In the genomic region with DNA sequence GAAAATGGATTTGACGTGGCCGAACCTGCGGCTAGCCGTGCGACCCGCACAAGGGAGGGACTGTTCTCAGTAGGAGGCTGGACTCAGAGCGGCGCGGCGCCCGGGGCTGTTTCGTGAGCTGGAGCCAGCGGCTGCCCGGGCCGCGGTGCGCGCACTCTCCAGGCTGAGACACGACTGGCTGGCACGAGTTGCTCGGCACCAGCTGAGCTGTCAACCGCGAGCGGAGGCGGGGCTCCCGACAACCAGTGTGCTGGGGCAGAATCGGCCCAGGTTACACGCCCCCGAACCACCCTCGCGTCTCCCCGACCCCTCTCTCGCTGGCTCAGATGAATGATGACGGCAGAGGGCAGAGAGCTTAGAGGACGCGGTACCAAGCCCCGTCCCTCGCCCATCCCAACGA, we compare ENCODE assay signal across 8 cellular contexts.
DNase-seq lines count a peak whose midpoint lies in the region; ATAC-seq and TF ChIP-seq lines count a peak whose summit lies in the region.
"Not testable (repeated sequence)": the region's sequence is repeated elsewhere in the genome, so short reads cannot be mapped to it uniquely, and the experiment has no call there.

No MANE protein-coding gene starts in this region.

- H3K27me3 ChIP-seq in breast epithelium, heart left ventricle, upper lobe of right lung: not testable (repeated sequence)

- H3K9me3 ChIP-seq in breast epithelium, heart left ventricle, upper lobe of right lung: not testable (repeated sequence)

- not testable (repeated sequence) for H3K9me3 Mint-ChIP-seq in activated T-cell treated with anti-CD3 and anti-CD28 coated beads, Interleukin-2, amount 50 U/mL, for 72 hours; nephron progenitor cell

- DNase-seq in T-helper 9 cell (peak; percentile 14), breast epithelium (ENCODE audit: low spot score in 2 of 2) (peak in 1 of 2 donors; percentile 50), heart left ventricle (peak; percentile 49 to 76 (median 58)), nephron progenitor cell (peak; percentile 63)
- peak; percentile 47 to 72 for DNase-seq in activated T-cell treated with anti-CD3 and anti-CD28 coated beads, Interleukin-2, amount 50 U/mL, for 72 hours
- DNase-seq in stimulated activated CD4-positive, alpha-beta T cell treated with anti-CD3 and anti-CD28 coated beads, Interleukin-2, amount 100 ng/mL, for 4 hours (ENCODE audit: low read depth) = peak; percentile 65
- not testable (repeated sequence) for DNase-seq in upper lobe of right lung

- H3K4me3 Mint-ChIP-seq in activated T-cell treated with anti-CD3 and anti-CD28 coated beads, Interleukin-2, amount 50 U/mL, for 72 hours = peak overlapping the region; percentile 82 to 87
- H3K4me3 Mint-ChIP-seq in nephron progenitor cell = peak overlapping the region; percentile 84

- peak; percentile 68 for ATAC-seq in GM19463 (IDR thresholded peaks at IDR 0.05; ENCODE audit: unreplicated experiment)
- peak; percentile 91 for ATAC-seq in activated T-cell treated with anti-CD3 and anti-CD28 coated beads, Interleukin-2, amount 50 U/mL, for 72 hours (replicated peaks in 1 of 2)
- ATAC-seq in heart left ventricle = peak; percentile 86 to 92 (median 90)
- ATAC-seq in upper lobe of right lung = peak; percentile 94

- WGBS in heart left ventricle, 4 donors = 0% methylated on average over 13 to 14 of the region's 39 CpGs; no CpG with 5 or more reads in 2 of the 4 donors

- H3K27ac Mint-ChIP-seq in activated T-cell treated with anti-CD3 and anti-CD28 coated beads, Interleukin-2, amount 50 U/mL, for 72 hours; nephron progenitor cell: not testable (repeated sequence)

- not testable (repeated sequence) for H3K27me3 Mint-ChIP-seq in activated T-cell treated with anti-CD3 and anti-CD28 coated beads, Interleukin-2, amount 50 U/mL, for 72 hours (ENCODE audit: low read depth); nephron progenitor cell (ENCODE audit: low read depth, poor library complexity)

- TF ChIP-seq POLR2A in breast epithelium (IDR thresholded peaks at IDR 0.05); heart left ventricle (IDR thresholded peaks at IDR 0.05): not testable (repeated sequence)

- H3K36me3 Mint-ChIP-seq in activated T-cell treated with anti-CD3 and anti-CD28 coated beads, Interleukin-2, amount 50 U/mL, for 72 hours (ENCODE audit: insufficient read depth in 2 of 2); nephron progenitor cell (ENCODE audit: low read depth): not testable (repeated sequence)

- H3K4me3 ChIP-seq in breast epithelium (peak overlapping the region in 2 of 3 donors; percentile 31 to 57), heart left ventricle (peak overlapping the region in 5 of 12 donors; percentile 19 to 47 (median 28))
- H3K4me3 ChIP-seq in upper lobe of right lung = not testable (repeated sequence)

- not testable (repeated sequence) for H3K36me3 ChIP-seq in breast epithelium, heart left ventricle, upper lobe of right lung

- H3K4me1 ChIP-seq in breast epithelium, heart left ventricle, upper lobe of right lung: not testable (repeated sequence)

- H3K4me1 Mint-ChIP-seq in activated T-cell treated with anti-CD3 and anti-CD28 coated beads, Interleukin-2, amount 50 U/mL, for 72 hours (ENCODE audit: low read depth); nephron progenitor cell: not testable (repeated sequence)

- intact Hi-C loops in breast epithelium (cut with DNase I; ENCODE audit: low total_unique reads); heart left ventricle (cut with DNase I); upper lobe of right lung (cut with DNase I): not testable (repeated sequence)

- not testable (repeated sequence) for TF ChIP-seq CTCF in breast epithelium (IDR thresholded peaks at IDR 0.05); heart left ventricle (IDR thresholded peaks at IDR 0.05); nephron progenitor cell (IDR thresholded peaks at IDR 0.05); upper lobe of right lung (IDR thresholded peaks at IDR 0.05)

- not testable (repeated sequence) for H3K27ac ChIP-seq in breast epithelium, heart left ventricle, upper lobe of right lung
